Comparison of ENCODE assay signal across 20 cellular contexts in the genomic region with DNA sequence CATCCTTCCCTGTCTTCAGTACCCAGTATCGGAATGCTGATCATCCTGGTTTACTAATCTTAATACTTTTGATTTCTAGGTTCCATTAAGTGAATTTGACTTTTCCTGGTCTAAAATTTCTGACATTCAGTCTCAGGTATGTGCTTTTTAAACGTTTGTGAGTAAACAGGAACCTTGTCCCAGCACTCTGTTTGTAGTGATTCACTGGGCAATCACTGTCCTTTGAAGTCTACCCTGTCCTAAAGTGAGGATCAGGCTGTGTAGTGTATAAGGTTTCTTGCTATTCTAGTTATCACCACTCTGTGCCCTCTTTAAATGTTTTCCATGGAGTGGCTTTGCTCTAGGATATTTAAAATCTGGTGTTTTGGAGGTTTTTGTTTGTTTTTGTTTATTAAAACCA. TPM values are rescaled to one million over a fixed set of nuclear protein-coding genes. Genes with fewer than 3 reads are reported as not detected.
A peak's percentile ranks its signal among the peaks of the same experiment; 100 is the strongest.
DNase-seq lines count a peak whose midpoint lies in the region; ATAC-seq lines count a peak whose summit lies in the region.
"Had no signal": no experiment of that assay in that cellular context is flagged by ENCODE, and none has a peak within 500 bp of the region (broad histone marks: within the 10 kb centered on the region; RNA-seq: fewer than 3 reads in every experiment).

No MANE protein-coding gene starts in this region.

- no peaks in the 10 kb centered on the region for H3K9me3 Mint-ChIP-seq in activated T-cell treated with anti-CD3 and anti-CD28 coated beads, Interleukin-2, amount 50 U/mL, for 24 hours
- H3K9me3 Mint-ChIP-seq in CD4-positive, CD25-positive, alpha-beta regulatory T cell = no peaks in the 10 kb centered on the region
- peaks cover 8% of the 10 kb centered on the region for H3K9me3 Mint-ChIP-seq in memory B cell

- peaks cover 2% of the 10 kb centered on the region for H3K4me1 Mint-ChIP-seq in activated T-cell treated with anti-CD3 and anti-CD28 coated beads, Interleukin-2, amount 50 U/mL, for 24 hours (ENCODE audit: low read depth)
- peaks cover 4 to 15% (median 5%) of the 10 kb centered on the region in 4 donors for H3K4me1 Mint-ChIP-seq in CD4-positive, CD25-positive, alpha-beta regulatory T cell
- H3K4me1 Mint-ChIP-seq in T-helper 17 cell = peaks cover 4% of the 10 kb centered on the region
- H3K4me1 Mint-ChIP-seq in memory B cell = no peaks in the 10 kb centered on the region

- H3K27ac ChIP-seq in CD4-positive, CD25-positive, alpha-beta regulatory T cell (ENCODE audit: insufficient read depth, low read length, poor library complexity, severe bottlenecking) = no peak overlapping the region
- H3K27ac ChIP-seq: C4-2B, SJCRH30 had no signal

- peaks cover 89% of the 10 kb centered on the region for H3K36me3 ChIP-seq in CD4-positive, CD25-positive, alpha-beta regulatory T cell (ENCODE audit: control insufficient read depth, insufficient read depth, low read length)

- no peak for ATAC-seq in CD4-positive, CD25-positive, alpha-beta regulatory T cell (ENCODE audit: low read depth in 2 of 2)
- no peak for ATAC-seq in T-helper 17 cell
- ATAC-seq in memory B cell (ENCODE audit: low read depth) = no peak

- H3K27me3 Mint-ChIP-seq in activated T-cell treated with anti-CD3 and anti-CD28 coated beads, Interleukin-2, amount 50 U/mL, for 24 hours = no peaks in the 10 kb centered on the region
- H3K27me3 Mint-ChIP-seq in CD4-positive, CD25-positive, alpha-beta regulatory T cell = no peaks in the 10 kb centered on the region
- H3K27me3 Mint-ChIP-seq in T-helper 17 cell (no peaks in the 10 kb centered on the region), memory B cell (no peaks in the 10 kb centered on the region)

- peak overlapping the region; percentile 75 for H3K27ac Mint-ChIP-seq in activated T-cell treated with anti-CD3 and anti-CD28 coated beads, Interleukin-2, amount 50 U/mL, for 24 hours
- H3K27ac Mint-ChIP-seq in CD4-positive, CD25-positive, alpha-beta regulatory T cell = peak overlapping the region in 2 of 3 donors; percentile 16 to 41
- H3K27ac Mint-ChIP-seq in T-helper 17 cell (peak overlapping the region; percentile 67), memory B cell (peak overlapping the region; percentile 79)

- H3K4me3 ChIP-seq in CD4-positive, CD25-positive, alpha-beta regulatory T cell (ENCODE audit: low read depth, low read length) = no peak overlapping the region
- H3K4me3 ChIP-seq: SJCRH30 had no signal

- peaks cover 100% of the 10 kb centered on the region for H3K36me3 Mint-ChIP-seq in activated T-cell treated with anti-CD3 and anti-CD28 coated beads, Interleukin-2, amount 50 U/mL, for 24 hours (ENCODE audit: low read depth)
- peaks cover 70% of the 10 kb centered on the region for H3K36me3 Mint-ChIP-seq in CD4-positive, CD25-positive, alpha-beta regulatory T cell
- H3K36me3 Mint-ChIP-seq in T-helper 17 cell (ENCODE audit: low read depth) (peaks cover 18% of the 10 kb centered on the region), memory B cell (peaks cover 56% of the 10 kb centered on the region)

- DNase-seq in activated T-cell treated with anti-CD3 and anti-CD28 coated beads, Interleukin-2, amount 50 U/mL, for 24 hours = no peak
- DNase-seq in activated T-cell treated with anti-CD3 and anti-CD28 coated beads for 4 hours (no peak), T-helper 17 cell (no peak), memory B cell (ENCODE audit: low spot score in 2 of 2) (no peak), dermis blood vessel endothelial cell (no peak)
- DNase-seq in CD4-positive, CD25-positive, alpha-beta regulatory T cell = no peak
- no peak for DNase-seq in effector CD8-positive, alpha-beta T cell (lab: John Stamatoyannopoulos, UW)
- DNase-seq: AML-193, Caco-2, DMS 273 treated with DMSO at 0.1 percent for 48 hours, DMS79 treated with DMSO at 0.1 percent for 48 hours, Kasumi-1, NCI-H1417, NCI-H1694 treated with DMSO at 0.1 percent for 48 hours, NCI-H2081 treated with DMSO at 0.1 percent for 48 hours, NCI-H2171 treated with DMSO at 0.1 percent for 48 hours, NCI-H446, NCI-H526, SJCRH30 had no signal

- H3K4me3 Mint-ChIP-seq in activated T-cell treated with anti-CD3 and anti-CD28 coated beads, Interleukin-2, amount 50 U/mL, for 24 hours = no peak overlapping the region
- H3K4me3 Mint-ChIP-seq in CD4-positive, CD25-positive, alpha-beta regulatory T cell = no peak overlapping the region
- no peak overlapping the region for H3K4me3 Mint-ChIP-seq in T-helper 17 cell
- H3K4me3 Mint-ChIP-seq in memory B cell = no peak overlapping the region

- H3K9me3 ChIP-seq in CD4-positive, CD25-positive, alpha-beta regulatory T cell (ENCODE audit: control insufficient read depth in 2 of 2, low read length in 2 of 2) = no peaks in the 10 kb centered on the region
- H3K9me3 ChIP-seq in T-helper 17 cell (ENCODE audit: control insufficient read depth, low read length, poor library complexity, severe bottlenecking) = no peaks in the 10 kb centered on the region
- H3K9me3 ChIP-seq: Caco-2, SJCRH30 had no signal

- H3K27me3 ChIP-seq in CD4-positive, CD25-positive, alpha-beta regulatory T cell (ENCODE audit: control insufficient read depth, insufficient read depth, low read length) = no peaks in the 10 kb centered on the region
- H3K27me3 ChIP-seq: SJCRH30 had no signal

- H3K4me1 ChIP-seq in CD4-positive, CD25-positive, alpha-beta regulatory T cell (ENCODE audit: control insufficient read depth, insufficient read depth, low read length, poor library complexity, severe bottlenecking) = no peaks in the 10 kb centered on the region
- H3K4me1 ChIP-seq: Caco-2, SJCRH30 had no signal

RNA-seq across cellular contexts. Expression of gene DDX18, which starts 14.4 kb away (rescaled TPM):
- 120 TPM for total RNA-seq in CD4-positive, CD25-positive, alpha-beta regulatory T cell
- polyA plus RNA-seq in CD4-positive, CD25-positive, alpha-beta regulatory T cell = 10 to 100 TPM; 35.6 to 47.0 (median 39.2) TPM
- total RNA-seq in T-helper 17 cell = 100 to 1,000 TPM; 115 to 146 TPM
- total RNA-seq in dermis blood vessel endothelial cell = 60.8 and 80.4 TPM in 2 replicates

Comparison
In these comparisons a context has a peak if more than half of its experiments do, and no peak if none do; other contexts are left out.
1. H3K27ac Mint-ChIP-seq: peak in every context shown above with its lines; median percentile 79 in memory B cell; 75 in activated T-cell treated with anti-CD3 and anti-CD28 coated beads, Interleukin-2, amount 50 U/mL, for 24 hours; 67 in T-helper 17 cell; 28 in CD4-positive, CD25-positive, alpha-beta regulatory T cell.